Comparison of ENCODE assay signal across 1 cellular context in genomic region chr3:48042071-48042760, GRCh38.
TF ChIP-seq lines count a peak whose summit lies in the region.

No MANE protein-coding gene starts in this region.

TF ChIP-seq in SK-N-SH treated with all-trans-retinoic acid at 6 μM for 48 hours, 23 proteins besides CTCF, POLR2A, EP300 and RAD21 (continued from another document):
- TF ChIP-seq TSHZ2 (CRISPR knock-in tag; IDR thresholded peaks at IDR 0.05) (no peak), PATZ1 (CRISPR knock-in tag; IDR thresholded peaks at IDR 0.05; ENCODE audit: borderline replicate concordance) (no peak), SNAI2 (CRISPR knock-in tag; IDR thresholded peaks at IDR 0.05) (no peak), CREB5 (CRISPR knock-in tag; IDR thresholded peaks at IDR 0.05; ENCODE audit: low read depth) (no peak), ESRRG (CRISPR knock-in tag; IDR thresholded peaks at IDR 0.05) (no peak)
